8 cellular contexts compared by ENCODE assay signal in the genomic region with DNA sequence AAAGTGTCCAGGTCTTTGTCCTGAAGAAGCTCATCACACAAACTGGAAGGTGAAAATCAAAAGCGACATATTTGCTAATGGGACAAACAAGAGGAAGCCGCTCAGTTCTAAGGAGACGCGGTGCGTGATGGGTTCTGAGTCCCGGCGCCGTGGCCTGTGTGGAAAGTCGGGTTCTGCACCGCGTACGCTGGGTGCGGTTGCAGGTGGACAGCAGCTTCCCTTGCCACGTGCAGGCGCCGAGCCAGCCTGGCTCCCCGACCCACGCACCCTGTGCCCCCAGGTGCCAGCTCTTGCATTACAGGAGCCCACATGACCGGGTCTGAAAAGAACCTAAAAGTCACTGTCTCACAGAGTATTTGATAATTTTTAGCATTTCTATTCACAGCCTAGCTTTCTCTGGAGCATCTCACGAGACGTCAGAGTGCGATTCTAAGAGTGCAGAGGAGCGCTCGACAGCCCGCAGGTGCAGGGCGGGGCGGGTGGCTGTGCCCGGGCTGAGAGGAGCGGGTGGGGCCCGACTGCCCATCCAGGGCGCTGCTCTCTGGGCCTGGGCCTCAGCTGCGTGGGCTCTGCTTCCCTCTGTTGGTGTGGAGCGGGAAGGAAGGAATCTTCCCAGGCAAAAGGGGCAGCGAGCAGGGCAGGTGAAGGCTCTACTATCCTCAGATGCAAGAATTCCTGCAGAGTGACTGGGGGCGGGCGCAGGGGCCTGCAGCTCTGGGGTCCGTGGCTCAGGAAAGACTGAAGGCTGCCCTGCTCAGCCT. TPM values are rescaled to one million over a fixed set of nuclear protein-coding genes. Genes with fewer than 3 reads are reported as not detected.
DNase-seq lines count a peak whose midpoint lies in the region; ATAC-seq lines count a peak whose summit lies in the region.

No MANE protein-coding gene starts in this region.

- H2BK15ac ChIP-seq in mesendoderm (replicated peaks; ENCODE audit: low read depth) = no peak overlapping the region

- no peaks in the 10 kb centered on the region for H3K79me1 ChIP-seq in mesendoderm (ENCODE audit: low read length)

- H3K27me3 ChIP-seq in mesendoderm (ENCODE audit: insufficient read depth, low read length, poor library complexity) = no peaks in the 10 kb centered on the region

- in situ Hi-C loops in T47D (cut with HindIII; ENCODE audit: low pct_unique_long_range_greater_than_20kb, low sequenced_read_pairs) = no loop called here

- no peaks in the 10 kb centered on the region for H3K36me3 ChIP-seq in mesendoderm (ENCODE audit: control insufficient read depth, insufficient read depth, low read length)

- H2AK5ac ChIP-seq in mesendoderm (ENCODE audit: low read length) = no peak overlapping the region

- no peak overlapping the region for H2BK120ac ChIP-seq in mesendoderm (ENCODE audit: low read depth, low read length)

- no peak overlapping the region for H3K4me2 ChIP-seq in mesendoderm (ENCODE audit: low read length)

- H4K5ac ChIP-seq in mesendoderm (ENCODE audit: low read length) = no peak overlapping the region

- no peak overlapping the region for H3K27ac ChIP-seq in mesendoderm (ENCODE audit: low read depth, low read length)

- no peak overlapping the region for H3K18ac ChIP-seq in mesendoderm (ENCODE audit: low read length)

- ATAC-seq in HG03565 (IDR thresholded peaks at IDR 0.05; ENCODE audit: unreplicated experiment) = no peak
- ATAC-seq in GM19455 (IDR thresholded peaks at IDR 0.05; ENCODE audit: unreplicated experiment) = no peak
- no peak for ATAC-seq in GM19324 (IDR thresholded peaks at IDR 0.05; ENCODE audit: low FRiP score, unreplicated experiment)

- peak; percentile 73 for DNase-seq in D341Med (ENCODE audit: low spot score)
- DNase-seq in NCI-H146 treated with DMSO at 0.1 percent for 48 hours (lab: John Stamatoyannopoulos, UW; ENCODE audit: unreplicated experiment) = peak; percentile 34
- DNase-seq in T47D (ENCODE audit: low read depth in 1 of 2, low spot score in 1 of 2) = peak; percentile 33 to 53
- peak; percentile 65 for DNase-seq in mesendoderm
- DNase-seq in DMS79 treated with DMSO at 0.1 percent for 48 hours (lab: John Stamatoyannopoulos, UW) = no peak

- H3K4me1 ChIP-seq in mesendoderm (ENCODE audit: control insufficient read depth, low read depth, low read length) = no peaks in the 10 kb centered on the region

- no peak overlapping the region for H3K4ac ChIP-seq in mesendoderm (ENCODE audit: low read depth, low read length)

- H3K4me3 ChIP-seq in mesendoderm (ENCODE audit: low read length) = no peak overlapping the region

- H3K9ac ChIP-seq in mesendoderm (ENCODE audit: low read length) = no peak overlapping the region

- no peak overlapping the region for H2BK5ac ChIP-seq in mesendoderm (ENCODE audit: low read length)

- no peak overlapping the region for H3K56ac ChIP-seq in mesendoderm (ENCODE audit: low read length)

- no CpG with 5 or more reads among the region's 37 CpGs for WGBS in mesendoderm (ENCODE audit: extremely low coverage, insufficient coverage, low lambda C conversion rate)

- H3K23ac ChIP-seq in mesendoderm (ENCODE audit: low read length) = no peak overlapping the region

- H3K79me2 ChIP-seq in mesendoderm (ENCODE audit: control insufficient read depth, insufficient read depth, low read length) = no peaks in the 10 kb centered on the region

- no peak overlapping the region for H4K8ac ChIP-seq in mesendoderm (ENCODE audit: low read depth, low read length)

RNA-seq across cellular contexts. Expression of a gene that starts 39.4 kb away (rescaled TPM):
- 0.07 TPM for polyA plus RNA-seq in mesendoderm (2013, experiment 1 of 2)
- polyA plus RNA-seq in mesendoderm (2013, experiment 2 of 2) = 0.08 TPM
